Comparison of ENCODE assay signal across 8 cellular contexts in genomic region chr1:209768354-209768774, GRCh38. TPM values are rescaled to one million over a fixed set of nuclear protein-coding genes. Genes with fewer than 3 reads are reported as not detected.
DNase-seq lines count a peak whose midpoint lies in the region; ATAC-seq lines count a peak whose summit lies in the region.

No MANE protein-coding gene starts in this region.

- H3K27ac ChIP-seq in angular gyrus (ENCODE audit: low read depth, low read length), result peak overlapping the region; percentile 11

- DNase-seq in SIG-M5 (lab: John Stamatoyannopoulos, UW), result peak; percentile 94
- peak; percentile 67 to 79 for DNase-seq in stimulated activated CD4-positive, alpha-beta T cell treated with anti-CD3 and anti-CD28 coated beads, Interleukin-12 subunit alpha, Interleukin-12 subunit beta, amount 100 ng/mL, for 24 hours (ENCODE audit: low read depth in 2 of 2)
- DNase-seq in NCI-H1092 treated with DMSO at 0.1 percent for 48 hours (lab: John Stamatoyannopoulos, UW), result no peak
- no peak for DNase-seq in COLO829 (ENCODE audit: low spot score)
- DNase-seq in cerebellum (ENCODE audit: low spot score), result no peak

- ATAC-seq in GM18502 (IDR thresholded peaks at IDR 0.05; ENCODE audit: poor library complexity, unreplicated experiment) (peak; percentile 83), HG02759 (IDR thresholded peaks at IDR 0.05; ENCODE audit: unreplicated experiment) (peak; percentile 87)

RNA-seq across cellular contexts. Expression of gene TRAF3IP3, which starts 12.5 kb away (rescaled TPM):
- total RNA-seq in cerebellum, result 0.27 TPM

RNA-seq across cellular contexts. Expression of gene C1orf74, which starts 16.0 kb away (rescaled TPM):
- 2.4 TPM for total RNA-seq in cerebellum

RNA-seq across cellular contexts. Expression of gene IRF6, which starts 37.6 kb away (rescaled TPM):
- 1.8 TPM for total RNA-seq in cerebellum

RNA-seq across cellular contexts. Expression of gene UTP25, which starts 59.4 kb away (rescaled TPM):
- 9.7 TPM for total RNA-seq in cerebellum

Comparison
In these comparisons a context has a peak if more than half of its experiments do, and no peak if none do; other contexts are left out.
1. DNase-seq: peak in SIG-M5 (single experiment) and stimulated activated CD4-positive, alpha-beta T cell treated with anti-CD3 and anti-CD28 coated beads, Interleukin-12 subunit alpha, Interleukin-12 subunit beta, amount 100 ng/mL, for 24 hours (2 of 2); none in NCI-H1092 treated with DMSO at 0.1 percent for 48 hours (single experiment), COLO829 (single experiment) and cerebellum (single experiment).